Comparison of ENCODE assay signal across 13 cellular contexts in the genomic region with DNA sequence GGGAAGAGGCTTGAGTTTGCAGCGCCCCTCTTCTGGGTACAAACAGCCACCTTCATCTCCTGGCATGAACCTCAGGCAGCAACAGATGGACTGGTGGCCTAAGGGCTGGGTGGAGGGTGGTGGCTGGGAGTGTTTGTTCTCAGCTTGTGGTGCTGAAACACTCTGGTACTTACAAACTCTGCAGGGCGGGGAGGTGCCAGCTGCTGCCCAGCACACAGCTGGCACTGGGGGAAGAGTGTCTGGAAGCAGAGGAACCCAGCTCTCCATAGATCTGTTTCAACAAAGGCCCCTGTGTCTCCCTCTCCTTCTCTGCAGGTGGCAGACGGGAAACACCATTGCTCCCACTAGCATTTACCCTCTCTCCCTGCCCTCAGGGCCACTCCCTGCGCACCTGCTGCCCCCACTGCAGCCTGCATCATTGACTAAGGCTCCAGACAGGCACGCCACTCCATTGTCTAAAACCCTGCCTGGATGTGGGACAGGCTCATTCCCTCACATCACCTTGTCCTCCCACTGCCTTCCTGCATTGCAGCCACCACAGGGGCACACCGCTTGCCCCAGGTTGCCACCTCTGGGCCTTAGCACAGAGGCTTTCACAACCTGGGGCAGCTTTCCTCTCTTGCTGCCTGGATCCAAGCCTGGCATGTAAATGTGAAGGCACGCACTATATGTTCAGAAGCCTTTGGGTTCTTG. TPM values are rescaled to one million over a fixed set of nuclear protein-coding genes. Genes with fewer than 3 reads are reported as not detected.
DNase-seq lines count a peak whose midpoint lies in the region; ATAC-seq, FAIRE-seq and TF ChIP-seq lines count a peak whose summit lies in the region.
"Had no signal": no experiment of that assay in that cellular context is flagged by ENCODE, and none has a peak within 500 bp of the region (broad histone marks: within the 10 kb centered on the region; RNA-seq: fewer than 3 reads in every experiment).

No MANE protein-coding gene starts in this region.

- H3K36me3 ChIP-seq in left ventricle myocardium inferior = no peaks in the 10 kb centered on the region
- H3K36me3 ChIP-seq: tibial artery had no signal

- H3K4me1 Mint-ChIP-seq in T-helper 2 cell treated with Interferon-gamma antibody and Interleukin-4, amounts not matched to agents 5 μg/mL and 100 μg/mL, for 36 hours (ENCODE audit: low read depth) = no peaks in the 10 kb centered on the region

- TF ChIP-seq POLR2A in GM12892 (IDR thresholded peaks at IDR 0.05; ENCODE audit: low read depth, low read length) = no peak

- H3K9me3 ChIP-seq in left ventricle myocardium inferior (replicated peaks) = no peaks in the 10 kb centered on the region
- H3K9me3 ChIP-seq: tibial artery had no signal

- peaks cover 12% of the 10 kb centered on the region for H3K27me3 Mint-ChIP-seq in T-helper 2 cell treated with Interferon-gamma antibody and Interleukin-4, amounts not matched to agents 5 μg/mL and 100 μg/mL, for 36 hours (ENCODE audit: low read depth)
- H3K27me3 Mint-ChIP-seq: activated T-cell treated with anti-CD3 and anti-CD28 coated beads, Interleukin-2, amount 50 U/mL, for 24 hours had no signal

- no peak overlapping the region for H3K4me3 Mint-ChIP-seq in T-helper 2 cell treated with Interferon-gamma antibody and Interleukin-4, amounts not matched to agents 5 μg/mL and 100 μg/mL, for 36 hours
- H3K4me3 Mint-ChIP-seq: activated T-cell treated with anti-CD3 and anti-CD28 coated beads, Interleukin-2, amount 50 U/mL, for 24 hours; brain had no signal

- DNase-seq in Right ventricle myocardium superior (no peak), left ventricle myocardium inferior (no peak), NCI-H69 (lab: John Stamatoyannopoulos, UW) (peak; percentile 97), islet precursor cell (peak; percentile 37), GM12892 (ENCODE audit: insufficient read length) (no peak)
- no peak for DNase-seq in T-helper 2 cell treated with Interferon-gamma antibody and Interleukin-4, amounts not matched to agents 5 μg/mL and 100 μg/mL, for 36 hours (ENCODE audit: low spot score)
- no peak for DNase-seq in activated CD4-positive, alpha-beta T cell treated with anti-CD3 and anti-CD28 coated beads for 1 hour
- DNase-seq: activated T-cell treated with anti-CD3 and anti-CD28 coated beads, Interleukin-2, amount 50 U/mL, for 24 hours; MV-4-11; tibial artery had no signal

- ATAC-seq in Right ventricle myocardium superior (ENCODE audit: poor library complexity) (peak; percentile 78), GM19397 (IDR thresholded peaks at IDR 0.05; ENCODE audit: unreplicated experiment) (no peak)

- no peak overlapping the region for H3K27ac Mint-ChIP-seq in T-helper 2 cell treated with Interferon-gamma antibody and Interleukin-4, amounts not matched to agents 5 μg/mL and 100 μg/mL, for 36 hours
- H3K27ac Mint-ChIP-seq: activated T-cell treated with anti-CD3 and anti-CD28 coated beads, Interleukin-2, amount 50 U/mL, for 24 hours had no signal

- no peak for TF ChIP-seq CTCF in left ventricle myocardium inferior (IDR thresholded peaks at IDR 0.05; ENCODE audit: borderline replicate concordance)

- H3K27ac ChIP-seq in left ventricle myocardium inferior (replicated peaks) = no peak overlapping the region
- H3K27ac ChIP-seq: hepatocyte, tibial artery had no signal

- intact Hi-C loops in Right ventricle myocardium superior (cut with DNase I) (no loop called here), left ventricle myocardium inferior (cut with micrococcal nuclease) (no loop called here)

- no peaks in the 10 kb centered on the region for H3K9me3 Mint-ChIP-seq in T-helper 2 cell treated with Interferon-gamma antibody and Interleukin-4, amounts not matched to agents 5 μg/mL and 100 μg/mL, for 36 hours
- H3K9me3 Mint-ChIP-seq: activated T-cell treated with anti-CD3 and anti-CD28 coated beads, Interleukin-2, amount 50 U/mL, for 24 hours; brain had no signal

- peaks cover 24% of the 10 kb centered on the region for H3K4me1 ChIP-seq in left ventricle myocardium inferior

- H3K36me3 Mint-ChIP-seq in T-helper 2 cell treated with Interferon-gamma antibody and Interleukin-4, amounts not matched to agents 5 μg/mL and 100 μg/mL, for 36 hours (ENCODE audit: low read depth) = no peaks in the 10 kb centered on the region
- H3K36me3 Mint-ChIP-seq: brain had no signal

- H3K4me3 ChIP-seq in left ventricle myocardium inferior = no peak overlapping the region
- H3K4me3 ChIP-seq: hepatocyte, tibial artery had no signal

- no peak for FAIRE-seq in GM12892 (lab: Jason Lieb, UNC)

- peaks cover 14% of the 10 kb centered on the region for H3K27me3 ChIP-seq in left ventricle myocardium inferior (ENCODE audit: low read depth)
- H3K27me3 ChIP-seq: hepatocyte, tibial artery had no signal

RNA-seq across cellular contexts. Expression of a gene that starts 6.5 kb away (rescaled TPM):
- total RNA-seq in Right ventricle myocardium superior = 5.2 TPM
- total RNA-seq in left ventricle myocardium inferior = 3.8 TPM
- 0.34 TPM for polyA plus RNA-seq in GM12892 (2012; ENCODE audit: missing spikeins)

Comparison
In these comparisons a context has a peak if more than half of its experiments do, and no peak if none do; other contexts are left out.
1. DNase-seq: peak in NCI-H69 (single experiment) and islet precursor cell (single experiment); none in Right ventricle myocardium superior (single experiment), left ventricle myocardium inferior (single experiment), GM12892 (single experiment), T-helper 2 cell treated with Interferon-gamma antibody and Interleukin-4, amounts not matched to agents 5 μg/mL and 100 μg/mL, for 36 hours (single experiment) and activated CD4-positive, alpha-beta T cell treated with anti-CD3 and anti-CD28 coated beads for 1 hour (single experiment).